In genomic region chr6:111239455-111239854, GRCh38 we compare ENCODE assay signal across 24 cellular contexts.
"Had no signal": no experiment of that assay in that cellular context is flagged by ENCODE, and none has a peak within 500 bp of the region (broad histone marks: within the 10 kb centered on the region; RNA-seq: fewer than 3 reads in every experiment).

No MANE protein-coding gene starts in this region.

- ATAC-seq: gastrocnemius medialis; left ventricle myocardium superior; naive thymus-derived CD8-positive, alpha-beta T cell; sciatic nerve; stimulated activated effector memory CD8-positive, alpha-beta T cell treated with anti-CD3 and anti-CD28 coated beads, Interleukin-12 subunit alpha, Interleukin-12 subunit beta, amount 100 ng/mL, for 72 hours; WTC11 had no signal

- H2AFZ ChIP-seq: neural progenitor cell had no signal

- H3K9me3 Mint-ChIP-seq: activated naive CD4-positive, alpha-beta T cell treated with anti-CD3 and anti-CD28 coated beads, Interleukin-2, amount 50 U/mL, for 24 hours; brain; neural progenitor cell; stimulated activated effector memory CD8-positive, alpha-beta T cell treated with anti-CD3 and anti-CD28 coated beads, Interleukin-12 subunit alpha, Interleukin-12 subunit beta, amount 100 ng/mL, for 72 hours had no signal

- H3K4me3 ChIP-seq: esophagus muscularis mucosa, gastrocnemius medialis, neural progenitor cell, stomach, suprapubic skin, tibial nerve had no signal

- H3K4me1 ChIP-seq: esophagus muscularis mucosa, gastrocnemius medialis, neural progenitor cell, stomach, suprapubic skin, tibial nerve had no signal

- H3K4me2 ChIP-seq: neural progenitor cell had no signal

- H3K27ac Mint-ChIP-seq: activated naive CD4-positive, alpha-beta T cell treated with anti-CD3 and anti-CD28 coated beads, Interleukin-2, amount 50 U/mL, for 24 hours; brain; mesothelial cell of epicardium; naive thymus-derived CD8-positive, alpha-beta T cell; neural progenitor cell; stimulated activated effector memory CD8-positive, alpha-beta T cell treated with anti-CD3 and anti-CD28 coated beads, Interleukin-12 subunit alpha, Interleukin-12 subunit beta, amount 100 ng/mL, for 72 hours; WTC11 had no signal

- H3K36me3 ChIP-seq: esophagus muscularis mucosa, gastrocnemius medialis, neural progenitor cell, stomach, suprapubic skin, tibial nerve had no signal

- H3K9me3 ChIP-seq: esophagus muscularis mucosa, gastrocnemius medialis, stomach, suprapubic skin, tibial nerve had no signal

- H3K9ac ChIP-seq: neural progenitor cell had no signal

- DNase-seq: activated gamma-delta T cell treated with Interleukin-2 at 50 U/mL for 16 hours; activated T-cell treated with anti-CD3 and anti-CD28 coated beads, Interleukin-2, amount 50 U/mL, for 1 hour; aorta; dermis blood vessel endothelial cell; effector memory CD4-positive, alpha-beta T cell; gastrocnemius medialis; hypothalamus; left ventricle myocardium superior; mammary epithelial cell; naive thymus-derived CD8-positive, alpha-beta T cell; small intestine; stimulated activated CD4-positive, alpha-beta T cell treated with anti-CD3 and anti-CD28 coated beads, Interleukin-2, amount 100 ng/mL, for 24 hours; stomach had no signal

- FAIRE-seq: small intestine, TTC549 had no signal

- H3K27ac ChIP-seq: esophagus muscularis mucosa, gastrocnemius medialis, neural progenitor cell, stomach, suprapubic skin had no signal

- H3K27me3 ChIP-seq: esophagus muscularis mucosa, gastrocnemius medialis, neural progenitor cell, stomach, suprapubic skin, tibial nerve had no signal

- H3K36me3 Mint-ChIP-seq: activated naive CD4-positive, alpha-beta T cell treated with anti-CD3 and anti-CD28 coated beads, Interleukin-2, amount 50 U/mL, for 24 hours; brain; mesothelial cell of epicardium; neural progenitor cell; stimulated activated effector memory CD8-positive, alpha-beta T cell treated with anti-CD3 and anti-CD28 coated beads, Interleukin-12 subunit alpha, Interleukin-12 subunit beta, amount 100 ng/mL, for 72 hours; WTC11 had no signal
